Comparison of ENCODE assay signal across 1 cellular context in genomic region chr11:106706355-106706754, GRCh38.
TF ChIP-seq lines count a peak whose summit lies in the region.

No MANE protein-coding gene starts in this region.

TF ChIP-seq in HEK293, 187 proteins besides CTCF, POLR2A, EP300 and RAD21 (continued from another document):
- TF ChIP-seq ZNF449 (tag by site-specific recombination; IDR thresholded peaks at IDR 0.05) (0 out of 2 replicates have a peak, but pooled peaks have one; percentile 31), ZNF362 (tag by site-specific recombination; IDR thresholded peaks at IDR 0.05) (peak; percentile 80; the same call in 1 of the 2 replicates), ZNF514 (tag by site-specific recombination; IDR thresholded peaks at IDR 0.05) (no peak), AEBP2 (tag by site-specific recombination; IDR thresholded peaks at IDR 0.05; ENCODE audit: borderline replicate concordance) (no peak), ZNF518A (tag by site-specific recombination; conservative IDR thresholded peaks at IDR 0.05; ENCODE audit: low read depth) (0 out of 2 replicates have a peak, but pooled peaks have one; percentile 28), ZNF175 (tag by site-specific recombination; IDR thresholded peaks at IDR 0.05) (no peak), ZBTB17 (tag by site-specific recombination; IDR thresholded peaks at IDR 0.05) (peak; percentile 39; the same call in 1 of the 2 replicates), FEZF1 (tag by site-specific recombination; IDR thresholded peaks at IDR 0.05) (0 out of 2 replicates have a peak, but pooled peaks have one; percentile 27), SP7 (tag by site-specific recombination; IDR thresholded peaks at IDR 0.05) (no peak), ZNF366 (tag by site-specific recombination; conservative IDR thresholded peaks at IDR 0.05) (peak; percentile 47), SALL2 (tag by site-specific recombination; IDR thresholded peaks at IDR 0.05; ENCODE audit: borderline replicate concordance) (no peak), ZNF654 (tag by site-specific recombination; IDR thresholded peaks at IDR 0.05; ENCODE audit: low read depth) (peak; percentile 4; the same call in 1 of the 2 replicates), KLF1 (tag by site-specific recombination; IDR thresholded peaks at IDR 0.05) (no peak), ZNF76 (tag by site-specific recombination; IDR thresholded peaks at IDR 0.05; ENCODE audit: borderline replicate concordance, low read depth) (no peak), SCRT2 (tag by site-specific recombination; IDR thresholded peaks at IDR 0.05) (peak; percentile 94), OVOL3 (tag by site-specific recombination; IDR thresholded peaks at IDR 0.05) (0 out of 2 replicates have a peak, but pooled peaks have one; percentile 36), ZEB2 (tag by site-specific recombination; IDR thresholded peaks at IDR 0.05) (peak; percentile 68), ZBTB11 (tag by site-specific recombination; conservative IDR thresholded peaks at IDR 0.05; ENCODE audit: low read depth) (no peak), ZNF776 (tag by site-specific recombination; IDR thresholded peaks at IDR 0.05; ENCODE audit: borderline replicate concordance) (no peak), ZBTB10 (tag by site-specific recombination; IDR thresholded peaks at IDR 0.05) (no peak), ZNF548 (tag by site-specific recombination; IDR thresholded peaks at IDR 0.05) (no peak), TRIM28 (IDR thresholded peaks at IDR 0.05; ENCODE audit: borderline replicate concordance, low read length) (peak; percentile 30; the same call in 1 of the 2 replicates)
